In genomic region chr19:32669205-32669785, GRCh38 we compare ENCODE assay signal across 1 cellular context.
TF ChIP-seq lines count a peak whose summit lies in the region.

No MANE protein-coding gene starts in this region.

TF ChIP-seq in HepG2, 621 proteins besides CTCF, POLR2A, EP300 and RAD21:
- TF ChIP-seq SMAD1 (CRISPR knock-in tag; IDR thresholded peaks at IDR 0.05; ENCODE audit: borderline replicate concordance, low read depth) (no peak), WIZ (CRISPR knock-in tag; IDR thresholded peaks at IDR 0.05) (no peak), ZNF367 (CRISPR knock-in tag; IDR thresholded peaks at IDR 0.05; ENCODE audit: borderline replicate concordance) (no peak), NFE2L1 (CRISPR knock-in tag; IDR thresholded peaks at IDR 0.05; ENCODE audit: borderline replicate concordance) (no peak), ARNT2 (CRISPR knock-in tag; IDR thresholded peaks at IDR 0.05; ENCODE audit: low read depth) (no peak), ATF7-NPFF (CRISPR knock-in tag; IDR thresholded peaks at IDR 0.05; ENCODE audit: low read depth) (no peak), SMC3 (IDR thresholded peaks at IDR 0.05; ENCODE audit: low read length) (no peak), NFKBIZ (CRISPR knock-in tag; IDR thresholded peaks at IDR 0.05) (no peak), ZNF841 (CRISPR knock-in tag; IDR thresholded peaks at IDR 0.05; ENCODE audit: borderline replicate concordance) (no peak)
